Comparison of ENCODE assay signal across 19 cellular contexts in the genomic region with DNA sequence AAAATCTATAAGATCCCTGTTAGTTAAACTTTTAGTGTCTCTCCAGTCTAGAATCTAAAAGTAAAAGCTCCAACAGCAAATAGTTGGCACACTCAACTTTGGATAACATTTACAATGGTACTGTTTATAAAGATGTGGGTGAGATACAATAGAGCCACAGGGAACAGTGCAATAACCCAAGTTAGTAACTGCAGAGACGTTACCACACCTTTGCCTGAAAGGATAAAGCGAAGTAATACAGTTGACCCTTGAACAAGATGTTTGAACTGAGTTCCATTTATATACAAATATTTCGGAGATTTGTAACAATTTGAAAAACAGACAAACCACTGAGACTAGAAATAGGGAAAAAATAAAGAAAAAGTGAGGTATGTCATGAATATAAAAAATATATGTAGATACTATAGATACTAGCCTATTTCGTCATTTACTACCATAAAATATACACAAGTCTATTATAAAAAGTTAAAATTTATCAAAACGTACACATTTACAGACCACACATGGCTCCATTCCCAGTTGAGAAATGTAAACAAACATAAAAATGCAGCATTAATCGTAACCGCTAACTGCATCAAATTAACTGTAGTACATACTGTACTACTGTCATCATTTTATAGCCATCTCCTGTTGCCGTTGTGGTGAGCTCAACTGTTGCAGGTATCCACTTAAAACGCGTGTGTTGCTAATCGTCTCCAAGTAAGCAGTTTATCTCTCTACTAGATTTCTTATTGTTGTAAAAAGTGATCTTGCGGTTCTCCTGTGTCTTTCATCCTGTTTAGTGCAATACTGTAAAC.
"Had no signal": no experiment of that assay in that cellular context is flagged by ENCODE, and none has a peak within 500 bp of the region (broad histone marks: within the 10 kb centered on the region; RNA-seq: fewer than 3 reads in every experiment).

No MANE protein-coding gene starts in this region.

- DNase-seq: activated CD4-positive, alpha-beta T cell treated with anti-CD3 and anti-CD28 coated beads for 1 hour; activated CD4-positive, alpha-beta T cell treated with anti-CD3 and anti-CD28 coated beads, Interleukin-2, amount 50 U/mL, for 48 hours; activated naive CD4-positive, alpha-beta T cell treated with anti-CD3 and anti-CD28 coated beads for 36 hours; activated naive CD8-positive, alpha-beta T cell treated with anti-CD3 and anti-CD28 coated beads, Interleukin-2, amount 50 U/mL, for 24 hours; hypothalamus; mesendoderm; nephron progenitor cell; occipital lobe; right cardiac atrium; T-helper 1 cell had no signal

- H3K27ac ChIP-seq: ascending aorta, skin epidermis, suprapubic skin, upper lobe of left lung had no signal

- H3K27ac Mint-ChIP-seq: activated naive CD4-positive, alpha-beta T cell treated with anti-CD3 and anti-CD28 coated beads for 36 hours; activated naive CD8-positive, alpha-beta T cell treated with anti-CD3 and anti-CD28 coated beads, Interleukin-2, amount 50 U/mL, for 24 hours; activated T-helper 17 cell treated with anti-CD3 and anti-CD28 coated beads, Interleukin-2, amount 50 U/mL, for 72 hours; nephron progenitor cell; progenitor cell of endocrine pancreas had no signal

- H3K4me1 ChIP-seq: upper lobe of left lung had no signal

- H3K27me3 ChIP-seq: ascending aorta, suprapubic skin, upper lobe of left lung had no signal

- H3K27me3 Mint-ChIP-seq: activated naive CD8-positive, alpha-beta T cell treated with anti-CD3 and anti-CD28 coated beads, Interleukin-2, amount 50 U/mL, for 24 hours; activated T-helper 17 cell treated with anti-CD3 and anti-CD28 coated beads, Interleukin-2, amount 50 U/mL, for 72 hours; progenitor cell of endocrine pancreas; stimulated activated naive CD8-positive, alpha-beta T cell treated with anti-CD3 and anti-CD28 coated beads, Interleukin-15, Interleukin-2, amounts not matched to agents 100 ng/mL and 50 ng/mL, for 24 hours had no signal

- H3K36me3 ChIP-seq: ascending aorta, suprapubic skin, upper lobe of left lung had no signal

- H3K4me3 Mint-ChIP-seq: activated naive CD4-positive, alpha-beta T cell treated with anti-CD3 and anti-CD28 coated beads for 36 hours; activated naive CD8-positive, alpha-beta T cell treated with anti-CD3 and anti-CD28 coated beads, Interleukin-2, amount 50 U/mL, for 24 hours; activated T-helper 17 cell treated with anti-CD3 and anti-CD28 coated beads, Interleukin-2, amount 50 U/mL, for 72 hours; nephron progenitor cell; stimulated activated naive CD8-positive, alpha-beta T cell treated with anti-CD3 and anti-CD28 coated beads, Interleukin-15, Interleukin-2, amounts not matched to agents 100 ng/mL and 50 ng/mL, for 24 hours had no signal

- ATAC-seq: activated naive CD8-positive, alpha-beta T cell treated with anti-CD3 and anti-CD28 coated beads, Interleukin-2, amount 50 U/mL, for 24 hours; activated T-helper 17 cell treated with anti-CD3 and anti-CD28 coated beads, Interleukin-2, amount 50 U/mL, for 72 hours; right cardiac atrium had no signal

- H3K9me3 Mint-ChIP-seq: activated naive CD4-positive, alpha-beta T cell treated with anti-CD3 and anti-CD28 coated beads for 36 hours had no signal

- H3K9me3 ChIP-seq: ascending aorta, suprapubic skin, upper lobe of left lung had no signal

- FAIRE-seq: bronchial epithelial cell, endometrium had no signal

- H3K4me3 ChIP-seq: ascending aorta, skin epidermis, suprapubic skin, upper lobe of left lung had no signal
